In the genomic region with DNA sequence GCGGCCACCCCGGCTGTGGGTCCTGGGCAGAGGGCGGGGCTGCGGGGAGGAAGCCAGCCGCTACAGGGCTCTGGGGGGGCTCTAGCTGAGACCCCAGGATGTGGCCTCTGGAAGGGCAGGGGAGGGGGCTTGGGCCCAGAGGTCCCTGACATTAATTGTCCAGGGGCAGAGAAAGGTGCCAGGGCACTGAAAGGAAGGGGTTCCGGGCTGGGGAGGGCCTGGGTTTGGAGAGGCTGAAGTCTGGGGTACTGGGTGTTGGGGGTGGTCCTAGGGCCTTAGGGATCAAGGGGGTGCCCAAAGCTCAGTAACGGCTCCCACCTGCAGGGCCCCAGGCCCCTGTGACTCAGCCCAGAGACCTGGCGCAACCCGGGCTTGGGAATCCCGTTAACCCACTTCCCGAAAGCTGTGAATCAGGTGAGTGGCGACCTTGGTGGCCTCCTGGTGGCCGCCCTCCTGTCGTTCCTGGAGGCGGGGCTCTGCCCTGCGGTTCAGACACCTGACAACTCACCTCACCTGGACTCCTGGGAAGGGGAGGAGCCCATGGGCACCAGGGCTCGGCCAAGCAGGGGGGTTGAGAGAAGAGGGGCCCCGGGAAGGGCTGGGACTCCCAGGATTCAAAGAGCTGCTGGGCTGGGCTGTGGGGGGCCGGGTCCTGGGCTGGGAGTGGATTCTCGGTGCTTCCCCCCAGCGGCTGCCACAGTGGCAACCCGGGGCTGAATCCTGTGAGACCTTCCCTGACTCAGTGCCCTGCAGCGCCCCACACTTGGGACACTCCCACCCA, we compare ENCODE assay signal across 7 cellular contexts. TPM values are rescaled to one million over a fixed set of nuclear protein-coding genes. Genes with fewer than 3 reads are reported as not detected.
DNase-seq lines count a peak whose midpoint lies in the region; ATAC-seq, FAIRE-seq and TF ChIP-seq lines count a peak whose summit lies in the region.
"Had no signal": no experiment of that assay in that cellular context is flagged by ENCODE, and none has a peak within 500 bp of the region (broad histone marks: within the 10 kb centered on the region; RNA-seq: fewer than 3 reads in every experiment).

No MANE protein-coding gene starts in this region.

- peaks cover 3% of the 10 kb centered on the region for H3K36me3 Mint-ChIP-seq in osteocyte (ENCODE audit: unreplicated experiment)

- no peaks in the 10 kb centered on the region for H3K4me1 ChIP-seq in breast epithelium
- H3K4me1 ChIP-seq in prostate gland (replicated peaks), result no peaks in the 10 kb centered on the region

- no peak overlapping the region for H3K27ac Mint-ChIP-seq in osteocyte (ENCODE audit: unreplicated experiment)

- TF ChIP-seq POLR2A in breast epithelium (IDR thresholded peaks at IDR 0.05) (no peak), prostate gland (IDR thresholded peaks at IDR 0.05) (no peak)

- no peak overlapping the region for H3K4me3 Mint-ChIP-seq in osteocyte (ENCODE audit: unreplicated experiment)

- no peak for FAIRE-seq in urothelium cell line (lab: Jason Lieb, UNC)

- peaks cover 10% of the 10 kb centered on the region for H3K27me3 Mint-ChIP-seq in osteocyte (ENCODE audit: unreplicated experiment)

- H3K9me3 ChIP-seq in breast epithelium (peaks cover 0 to 6% of the 10 kb centered on the region in 2 donors), prostate gland (no peaks in the 10 kb centered on the region)

- no peaks in the 10 kb centered on the region for H3K36me3 ChIP-seq in breast epithelium
- no peaks in the 10 kb centered on the region for H3K36me3 ChIP-seq in prostate gland

- peaks cover 3% of the 10 kb centered on the region for H3K4me1 Mint-ChIP-seq in osteocyte (ENCODE audit: unreplicated experiment)

- intact Hi-C loops in breast epithelium (cut with DNase I; ENCODE audit: low total_unique reads), result loop anchor here (10.0 kb wide), 1 partner anchor 104 kb away; a partner anchor contains a TSS
- intact Hi-C loops in prostate gland (cut with DNase I), result no loop called here

- DNase-seq in LNCaP clone FGC (ENCODE audit: low read depth), result peak; percentile 54
- DNase-seq in breast epithelium (ENCODE audit: low spot score in 2 of 2), result peak; percentile 89 to 92
- DNase-seq in prostate gland (ENCODE audit: low spot score), result peak; percentile 83
- DNase-seq in urothelium cell line (ENCODE audit: low spot score), result no peak
- no peak for DNase-seq in osteocyte (ENCODE audit: extremely low spot score, unreplicated experiment)
- DNase-seq: NCI-H1048 had no signal

- WGBS in prostate gland, result 16% methylated on average over 21 of the region's 23 CpGs

- ATAC-seq in HG03097 (IDR thresholded peaks at IDR 0.05; ENCODE audit: low FRiP score, unreplicated experiment), result no peak

- peak overlapping the region; percentile 43 for H3K4me3 ChIP-seq in LNCaP clone FGC (ENCODE audit: low read depth, low read length)
- H3K4me3 ChIP-seq in breast epithelium, result peak overlapping the region in 2 of 3 donors; percentile 54 to 67
- H3K4me3 ChIP-seq in prostate gland, result peak overlapping the region; percentile 21 to 42

- TF ChIP-seq CTCF in LNCaP clone FGC (IDR thresholded peaks at IDR 0.05; ENCODE audit: control insufficient read depth, extremely low read depth, insufficient read depth), result peak; percentile 14; the same call in 1 of the 2 replicates
- TF ChIP-seq CTCF in breast epithelium (IDR thresholded peaks at IDR 0.05), result peak in 2 of 3 donors; percentile 22 to 63
- TF ChIP-seq CTCF in prostate gland (IDR thresholded peaks at IDR 0.05), result peak in 2 of 4 experiments; percentile 51 to 64
- no peak for TF ChIP-seq CTCF in osteocyte (IDR thresholded peaks at IDR 0.05)

- peaks cover 15% of the 10 kb centered on the region for H3K9me3 Mint-ChIP-seq in osteocyte (ENCODE audit: unreplicated experiment)

- H3K27me3 ChIP-seq in breast epithelium (no peaks in the 10 kb centered on the region), prostate gland (replicated peaks; ENCODE audit: insufficient read depth) (no peaks in the 10 kb centered on the region)

- peak overlapping the region; percentile 91 to 93 for H3K27ac ChIP-seq in breast epithelium
- H3K27ac ChIP-seq in prostate gland, result peak overlapping the region; percentile 86 to 88

RNA-seq across cellular contexts. Expression of a gene that starts 0.5 kb away (rescaled TPM):
- 10 to 100 TPM in 2 of 3 donors, not detected in 1; 13.6 to 18.7 TPM for total RNA-seq in breast epithelium
- total RNA-seq in prostate gland, result 10 to 100 TPM; 18.6 to 30.9 TPM
- total RNA-seq in osteocyte, result not detected in 2 replicates

RNA-seq across cellular contexts. Expression of a gene that starts 24.6 kb away (rescaled TPM):
- total RNA-seq in breast epithelium, result 10 to 100 TPM; 36.0 to 49.2 (median 47.9) TPM
- total RNA-seq in prostate gland, result 100 to 1,000 TPM in 1 of 2 donors, 10 to 100 TPM in 1; 78.8 to 150 TPM
- 49.6 and 54.0 TPM in 2 replicates for total RNA-seq in osteocyte

RNA-seq across cellular contexts. Expression of a gene that starts 28.3 kb away (rescaled TPM):
- 10 to 100 TPM in 2 of 3 donors, not detected in 1; 24.6 to 46.5 TPM for total RNA-seq in breast epithelium
- 100 to 1,000 TPM in 1 of 2 donors, 10 to 100 TPM in 1; 37.1 to 268 TPM for total RNA-seq in prostate gland
- not detected in 2 replicates for total RNA-seq in osteocyte

RNA-seq across cellular contexts. Expression of a gene that starts 41.4 kb away (rescaled TPM):
- 1 to 10 TPM in 2 of 3 donors, not detected in 1; 2.9 to 4.9 TPM for total RNA-seq in breast epithelium
- total RNA-seq in prostate gland, result 10 to 100 TPM; 33.5 to 50.6 TPM
- not detected in 2 replicates for total RNA-seq in osteocyte

RNA-seq across cellular contexts. Expression of a gene that starts 53.3 kb away (rescaled TPM):
- total RNA-seq in breast epithelium, result 10 to 100 TPM; 28.0 to 30.9 (median 28.2) TPM
- 10 to 100 TPM; 53.0 to 55.6 TPM for total RNA-seq in prostate gland
- total RNA-seq in osteocyte, result 38.9 and 46.4 TPM in 2 replicates

Comparison
In these comparisons a context has a peak if more than half of its experiments do, and no peak if none do; other contexts are left out.
1. DNase-seq: peak in LNCaP clone FGC (single experiment), breast epithelium (2 of 2) and prostate gland (single experiment); none in urothelium cell line (single experiment) and osteocyte (single experiment).
2. Peak in every context shown above with its lines, with median percentiles within 50 percentile points of each other: H3K4me3 ChIP-seq.